Comparison of ENCODE assay signal across 8 cellular contexts in genomic region chr2:173264603-173265366, GRCh38.
DNase-seq lines count a peak whose midpoint lies in the region; ATAC-seq and TF ChIP-seq lines count a peak whose summit lies in the region.

No MANE protein-coding gene starts in this region.

- no peak overlapping the region for H3K4me3 Mint-ChIP-seq in neural progenitor cell

- intact Hi-C loops in sigmoid colon (cut with DNase I): no loop called here

- peaks cover 2% of the 10 kb centered on the region for H3K27me3 Mint-ChIP-seq in neural progenitor cell (ENCODE audit: insufficient read depth, low read depth)

- H3K9ac ChIP-seq in neural progenitor cell: no peak overlapping the region

- TF ChIP-seq POLR2A in sigmoid colon (IDR thresholded peaks at IDR 0.05): no peak

- no peak overlapping the region for H3K27ac ChIP-seq in neural progenitor cell
- H3K27ac ChIP-seq in sigmoid colon: no peak overlapping the region

- H3K36me3 Mint-ChIP-seq in neural progenitor cell: peaks cover 6% of the 10 kb centered on the region

- no peaks in the 10 kb centered on the region for H4K20me1 ChIP-seq in neural progenitor cell (ENCODE audit: low read depth)

- H3K4me3 ChIP-seq in GM12864 (ENCODE audit: low read depth, low read length): peak overlapping the region; percentile 22
- no peak overlapping the region for H3K4me3 ChIP-seq in neural progenitor cell
- no peak overlapping the region for H3K4me3 ChIP-seq in sigmoid colon

- H3F3A ChIP-seq in neural progenitor cell (ENCODE audit: low read depth): peaks cover 7% of the 10 kb centered on the region

- H3K36me3 ChIP-seq in neural progenitor cell (no peaks in the 10 kb centered on the region), sigmoid colon (peaks cover 9 to 59% (median 12%) of the 10 kb centered on the region in 4 donors)

- H3K4me1 Mint-ChIP-seq in neural progenitor cell: peaks cover 12% of the 10 kb centered on the region

- WGBS in sigmoid colon, 2 donors: 52 to 67% methylated on average over 14 of the region's 14 CpGs

- H3K79me2 ChIP-seq in neural progenitor cell (ENCODE audit: low read depth): no peaks in the 10 kb centered on the region

- TF ChIP-seq CTCF in GM12864 (IDR thresholded peaks at IDR 0.05; ENCODE audit: low read depth, low read length, missing control alignments) (no peak), neural progenitor cell (IDR thresholded peaks at IDR 0.05) (no peak), sigmoid colon (IDR thresholded peaks at IDR 0.05) (no peak)

- no peak overlapping the region for H3K4me2 ChIP-seq in neural progenitor cell

- DNase-seq in GM12864 (ENCODE audit: low read depth): peak; percentile 61
- DNase-seq in activated T-cell treated with anti-CD3 and anti-CD28 coated beads, Interleukin-2, amount 50 U/mL, for 48 hours: peak; percentile 35 to 36
- no peak for DNase-seq in neural progenitor cell (ENCODE audit: low spot score)
- no peak for DNase-seq in activated effector memory CD4-positive, alpha-beta T cell treated with Interleukin-2 at 50 U/mL for 16 hours
- DNase-seq in sigmoid colon: no peak
- no peak for DNase-seq in NCI-H2081 (lab: John Stamatoyannopoulos, UW)

- H3K27ac Mint-ChIP-seq in neural progenitor cell: no peak overlapping the region

- peak overlapping the region; percentile 9 for H2AFZ ChIP-seq in neural progenitor cell (replicated peaks)

- H3K9me3 ChIP-seq in neural progenitor cell (ENCODE audit: low read depth): no peaks in the 10 kb centered on the region
- no peaks in the 10 kb centered on the region for H3K9me3 ChIP-seq in sigmoid colon

- TF ChIP-seq EP300 in sigmoid colon (IDR thresholded peaks at IDR 0.05): no peak

- no peaks in the 10 kb centered on the region for H3K9me3 Mint-ChIP-seq in neural progenitor cell

- H3K27me3 ChIP-seq in neural progenitor cell: no peaks in the 10 kb centered on the region
- no peaks in the 10 kb centered on the region for H3K27me3 ChIP-seq in sigmoid colon

- H3K4me1 ChIP-seq in neural progenitor cell (peaks cover 16% of the 10 kb centered on the region), sigmoid colon (no peaks in the 10 kb centered on the region)

- ATAC-seq in GM19468 (IDR thresholded peaks at IDR 0.05; ENCODE audit: extremely low read depth, unreplicated experiment): peak; percentile 97
- peak; percentile 73 for ATAC-seq in HG03442 (IDR thresholded peaks at IDR 0.05; ENCODE audit: unreplicated experiment)

Comparison
In these comparisons a context has a peak if more than half of its experiments do, and no peak if none do; other contexts are left out.
1. DNase-seq: peak in GM12864 (single experiment) and activated T-cell treated with anti-CD3 and anti-CD28 coated beads, Interleukin-2, amount 50 U/mL, for 48 hours (2 of 2); none in neural progenitor cell (single experiment), activated effector memory CD4-positive, alpha-beta T cell treated with Interleukin-2 at 50 U/mL for 16 hours (single experiment), sigmoid colon (single experiment) and NCI-H2081 (0 of 2).